ENCODE assay signal across 3 cellular contexts in the genomic region with DNA sequence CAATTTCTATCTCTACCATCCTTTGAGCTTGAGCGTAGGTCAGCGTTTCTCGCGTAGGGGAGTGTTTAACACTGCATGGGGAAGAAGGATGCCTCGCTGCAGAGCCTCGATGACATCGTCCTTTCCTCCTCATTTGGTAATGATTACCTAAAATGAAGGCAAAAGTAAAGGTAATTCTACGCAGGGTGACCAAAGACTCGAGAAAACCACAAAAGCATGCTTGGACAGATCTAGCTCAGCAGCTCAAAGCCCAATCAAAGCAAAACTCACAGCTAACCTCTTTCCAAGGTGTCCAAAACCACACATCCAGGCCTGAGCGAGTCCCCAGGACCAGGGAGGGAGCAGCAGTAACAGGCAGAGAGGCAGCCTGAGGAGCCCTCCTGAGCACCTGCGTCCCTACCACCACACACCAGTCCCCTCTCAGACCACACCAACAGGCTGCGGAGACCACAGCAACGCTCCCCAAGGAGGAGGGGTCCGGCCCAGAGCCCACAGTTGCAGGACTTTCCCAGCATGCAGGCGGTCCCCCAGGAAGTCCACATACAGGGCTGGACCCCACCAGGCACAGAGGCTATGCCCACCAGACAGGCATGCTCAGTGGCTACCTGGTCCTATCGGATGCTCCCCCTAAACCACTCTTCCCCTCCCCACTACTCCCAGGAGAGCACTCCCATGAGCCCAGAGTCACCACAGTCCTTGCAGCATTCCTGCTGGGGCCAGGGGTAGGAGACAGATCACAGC.
A peak's percentile ranks its signal among the peaks of the same experiment; 100 is the strongest.
TF ChIP-seq lines count a peak whose summit lies in the region.

No MANE protein-coding gene starts in this region.

TF ChIP-seq in HEK293, 187 proteins besides CTCF, POLR2A, EP300 and RAD21:
- TF ChIP-seq ZNF677 (tag by site-specific recombination; IDR thresholded peaks at IDR 0.05) = no peak
- 0 out of 2 replicates have a peak, but pooled peaks have one; percentile 25 for TF ChIP-seq ZNF629 (tag by site-specific recombination; IDR thresholded peaks at IDR 0.05)
- peak; percentile 11; the same call in 1 of the 2 replicates for TF ChIP-seq ZIC2 (tag by site-specific recombination; IDR thresholded peaks at IDR 0.05)
- TF ChIP-seq ATF2 (tag by site-specific recombination; IDR thresholded peaks at IDR 0.05; ENCODE audit: low read depth) = peak; percentile 28; the same call in 1 of the 2 replicates

TF ChIP-seq in GM12878, 131 proteins besides CTCF, POLR2A, EP300 and RAD21:
- TF ChIP-seq RUNX3 (IDR thresholded peaks at IDR 0.05; ENCODE audit: low read length) (peak; percentile 52), CREB1 (IDR thresholded peaks at IDR 0.05; ENCODE audit: low read depth) (peak; percentile 54; the same call in 1 of the 2 replicates), IKZF1 (conservative IDR thresholded peaks at IDR 0.05) (peak; percentile 46)
- TF ChIP-seq, protein P1, sequence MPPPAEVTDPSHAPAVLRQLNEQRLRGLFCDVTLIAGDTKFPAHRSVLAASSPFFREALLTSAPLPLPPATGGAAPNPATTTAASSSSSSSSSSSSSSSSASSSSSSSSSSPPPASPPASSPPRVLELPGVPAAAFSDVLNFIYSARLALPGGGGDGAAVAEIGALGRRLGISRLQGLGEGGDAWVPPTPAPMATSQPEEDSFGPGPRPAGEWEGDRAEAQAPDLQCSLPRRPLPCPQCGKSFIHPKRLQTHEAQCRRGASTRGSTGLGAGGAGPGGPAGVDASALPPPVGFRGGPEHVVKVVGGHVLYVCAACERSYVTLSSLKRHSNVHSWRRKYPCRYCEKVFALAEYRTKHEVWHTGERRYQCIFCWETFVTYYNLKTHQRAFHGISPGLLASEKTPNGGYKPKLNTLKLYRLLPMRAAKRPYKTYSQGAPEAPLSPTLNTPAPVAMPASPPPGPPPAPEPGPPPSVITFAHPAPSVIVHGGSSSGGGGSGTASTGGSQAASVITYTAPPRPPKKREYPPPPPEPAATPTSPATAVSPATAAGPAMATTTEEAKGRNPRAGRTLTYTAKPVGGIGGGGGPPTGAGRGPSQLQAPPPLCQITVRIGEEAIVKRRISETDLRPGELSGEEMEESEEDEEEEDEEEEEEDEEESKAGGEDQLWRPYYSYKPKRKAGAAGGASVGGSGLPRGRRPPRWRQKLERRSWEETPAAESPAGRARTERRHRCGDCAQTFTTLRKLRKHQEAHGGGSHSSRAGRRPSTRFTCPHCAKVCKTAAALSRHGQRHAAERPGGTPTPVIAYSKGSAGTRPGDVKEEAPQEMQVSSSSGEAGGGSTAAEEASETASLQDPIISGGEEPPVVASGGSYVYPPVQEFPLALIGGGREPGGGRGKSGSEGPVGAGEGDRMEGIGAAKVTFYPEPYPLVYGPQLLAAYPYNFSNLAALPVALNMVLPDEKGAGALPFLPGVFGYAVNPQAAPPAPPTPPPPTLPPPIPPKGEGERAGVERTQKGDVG (CRISPR knock-in tag; IDR thresholded peaks at IDR 0.05) = no peak

TF ChIP-seq in neural cell, 6 proteins besides CTCF, POLR2A, EP300 and RAD21:
- TF ChIP-seq MXI1 (conservative IDR thresholded peaks at IDR 0.05; ENCODE audit: poor library complexity, severe bottlenecking) (no peak), SMC3 (conservative IDR thresholded peaks at IDR 0.05; ENCODE audit: poor library complexity) (no peak), EZH2 (IDR thresholded peaks at IDR 0.05; ENCODE audit: borderline replicate concordance, insufficient read depth, low read length, poor library complexity, severe bottlenecking) (no peak), TAF1 (IDR thresholded peaks at IDR 0.05; ENCODE audit: low read depth) (no peak), POLR2AphosphoS5 (IDR thresholded peaks at IDR 0.05) (no peak)
- TF ChIP-seq, protein P2, sequence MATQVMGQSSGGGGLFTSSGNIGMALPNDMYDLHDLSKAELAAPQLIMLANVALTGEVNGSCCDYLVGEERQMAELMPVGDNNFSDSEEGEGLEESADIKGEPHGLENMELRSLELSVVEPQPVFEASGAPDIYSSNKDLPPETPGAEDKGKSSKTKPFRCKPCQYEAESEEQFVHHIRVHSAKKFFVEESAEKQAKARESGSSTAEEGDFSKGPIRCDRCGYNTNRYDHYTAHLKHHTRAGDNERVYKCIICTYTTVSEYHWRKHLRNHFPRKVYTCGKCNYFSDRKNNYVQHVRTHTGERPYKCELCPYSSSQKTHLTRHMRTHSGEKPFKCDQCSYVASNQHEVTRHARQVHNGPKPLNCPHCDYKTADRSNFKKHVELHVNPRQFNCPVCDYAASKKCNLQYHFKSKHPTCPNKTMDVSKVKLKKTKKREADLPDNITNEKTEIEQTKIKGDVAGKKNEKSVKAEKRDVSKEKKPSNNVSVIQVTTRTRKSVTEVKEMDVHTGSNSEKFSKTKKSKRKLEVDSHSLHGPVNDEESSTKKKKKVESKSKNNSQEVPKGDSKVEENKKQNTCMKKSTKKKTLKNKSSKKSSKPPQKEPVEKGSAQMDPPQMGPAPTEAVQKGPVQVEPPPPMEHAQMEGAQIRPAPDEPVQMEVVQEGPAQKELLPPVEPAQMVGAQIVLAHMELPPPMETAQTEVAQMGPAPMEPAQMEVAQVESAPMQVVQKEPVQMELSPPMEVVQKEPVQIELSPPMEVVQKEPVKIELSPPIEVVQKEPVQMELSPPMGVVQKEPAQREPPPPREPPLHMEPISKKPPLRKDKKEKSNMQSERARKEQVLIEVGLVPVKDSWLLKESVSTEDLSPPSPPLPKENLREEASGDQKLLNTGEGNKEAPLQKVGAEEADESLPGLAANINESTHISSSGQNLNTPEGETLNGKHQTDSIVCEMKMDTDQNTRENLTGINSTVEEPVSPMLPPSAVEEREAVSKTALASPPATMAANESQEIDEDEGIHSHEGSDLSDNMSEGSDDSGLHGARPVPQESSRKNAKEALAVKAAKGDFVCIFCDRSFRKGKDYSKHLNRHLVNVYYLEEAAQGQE (IDR thresholded peaks at IDR 0.05; ENCODE audit: borderline replicate concordance) = no peak
